ENCODE assay signal across 7 cellular contexts in the genomic region with DNA sequence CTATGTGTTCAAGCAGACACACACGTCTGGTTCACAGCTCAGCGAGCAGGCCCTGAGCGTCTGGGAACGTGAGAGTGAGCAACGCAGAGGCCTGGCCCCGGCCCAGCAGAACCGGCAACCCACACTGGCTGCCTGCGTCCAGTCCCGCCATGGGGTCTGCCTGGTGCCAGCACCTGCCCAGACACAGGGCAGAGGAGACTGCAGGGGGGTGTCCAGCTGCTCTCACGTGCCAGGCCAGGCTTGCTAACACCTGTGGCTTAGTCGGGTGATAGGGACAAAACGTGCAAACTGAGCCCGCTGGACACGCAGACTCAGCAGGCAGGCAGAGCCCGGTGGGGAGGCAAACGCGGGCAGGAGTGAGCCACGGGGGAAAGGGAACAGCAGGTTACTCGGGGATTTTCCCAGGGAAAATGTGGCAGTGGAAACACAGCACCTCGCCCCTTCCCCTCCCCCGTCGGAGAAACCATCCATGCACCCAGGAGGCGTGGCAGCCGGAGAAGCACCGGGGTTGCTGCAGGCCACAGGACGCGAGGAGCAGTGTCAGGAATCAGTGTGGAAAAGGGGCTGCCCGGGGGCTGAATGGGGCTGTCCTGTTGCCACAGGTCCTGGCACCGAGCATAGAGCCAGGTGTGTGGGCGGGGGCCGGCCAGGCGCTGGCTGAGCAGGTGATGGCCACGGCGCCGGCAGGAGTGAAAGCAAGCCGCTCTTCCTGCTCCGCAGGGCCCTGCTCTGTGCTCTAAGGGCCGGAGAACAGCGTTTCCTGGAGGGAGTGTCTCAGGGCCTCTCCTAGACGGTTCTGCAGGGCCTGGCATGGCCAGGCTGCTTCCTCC.
A peak's percentile ranks its signal among the peaks of the same experiment; 100 is the strongest.
DNase-seq lines count a peak whose midpoint lies in the region; FAIRE-seq and TF ChIP-seq lines count a peak whose summit lies in the region.

No MANE protein-coding gene starts in this region.

- no peaks in the 10 kb centered on the region for H3K27me3 Mint-ChIP-seq in astrocyte (ENCODE audit: low read depth, unreplicated experiment)

- peaks cover 18% of the 10 kb centered on the region for H3K4me1 Mint-ChIP-seq in astrocyte (ENCODE audit: low read depth, unreplicated experiment)

- no peak overlapping the region for H3K4me2 ChIP-seq in astrocyte (ENCODE audit: low read length)
- peak overlapping the region; percentile 90 for H3K4me2 ChIP-seq in keratinocyte (ENCODE audit: control insufficient read depth, extremely low read depth, insufficient read depth, low read depth, low read length)

- H2AFZ ChIP-seq in astrocyte (ENCODE audit: low read depth, low read length) (no peak overlapping the region), keratinocyte (ENCODE audit: control insufficient read depth, low read length) (peak overlapping the region; percentile 61)

- peaks cover 4% of the 10 kb centered on the region for H3K79me2 ChIP-seq in astrocyte (ENCODE audit: insufficient read depth, low read length)
- H3K79me2 ChIP-seq in keratinocyte (ENCODE audit: control insufficient read depth, insufficient read depth, low read length), result no peaks in the 10 kb centered on the region

- TF ChIP-seq EP300 in stomach (IDR thresholded peaks at IDR 0.05), result no peak

- no peak for TF ChIP-seq POLR2A in stomach (IDR thresholded peaks at IDR 0.05)

- H3K4me1 ChIP-seq in astrocyte (ENCODE audit: insufficient read depth, low read length), result peaks cover 14% of the 10 kb centered on the region
- H3K4me1 ChIP-seq in keratinocyte (ENCODE audit: control insufficient read depth, extremely low read depth, insufficient read depth, low read length), result peaks cover 14% of the 10 kb centered on the region
- peaks cover 15 to 68% (median 46%) of the 10 kb centered on the region in 4 donors for H3K4me1 ChIP-seq in stomach

- H3K4me3 Mint-ChIP-seq in astrocyte (ENCODE audit: unreplicated experiment), result no peak overlapping the region

- H3K36me3 ChIP-seq in astrocyte (ENCODE audit: insufficient read depth, low read length) (no peaks in the 10 kb centered on the region), keratinocyte (ENCODE audit: control insufficient read depth in 2 of 2, extremely low read depth in 1 of 2, insufficient read depth in 2 of 2, low read length in 2 of 2) (no peaks in the 10 kb centered on the region), stomach (no peaks in the 10 kb centered on the region)

- DNase-seq in LNCaP clone FGC (ENCODE audit: low read depth) (no peak), astrocyte (ENCODE audit: low read depth) (peak; percentile 19), keratinocyte (ENCODE audit: low read depth, low spot score) (no peak), stomach (peak; percentile 66), GF-D8 (lab: John Stamatoyannopoulos, UW) (no peak), NOMO-1 treated with dmso at 0.1 percent for 144 hours (lab: John Stamatoyannopoulos, UW; ENCODE audit: unreplicated experiment) (no peak), T-helper 2 cell (no peak)

- no peak for TF ChIP-seq CTCF in LNCaP clone FGC (IDR thresholded peaks at IDR 0.05; ENCODE audit: control insufficient read depth, extremely low read depth, insufficient read depth)
- no peak for TF ChIP-seq CTCF in astrocyte (IDR thresholded peaks at IDR 0.05; ENCODE audit: insufficient read depth, low read depth, low read length)
- no peak for TF ChIP-seq CTCF in keratinocyte (optimal IDR thresholded peaks at IDR 0.05 in 1 of 3, IDR thresholded peaks at IDR 0.05 in 1 of 3, conservative IDR thresholded peaks at IDR 0.05 in 1 of 3; ENCODE audit: extremely low read depth in 1 of 3, insufficient read depth in 2 of 3, low read length in 3 of 3)
- no peak for TF ChIP-seq CTCF in stomach (IDR thresholded peaks at IDR 0.05)

- H3K4me3 ChIP-seq in LNCaP clone FGC (ENCODE audit: low read depth, low read length), result peak overlapping the region; percentile 28
- H3K4me3 ChIP-seq in astrocyte (ENCODE audit: insufficient read depth, low read depth, low read length), result no peak overlapping the region
- peak overlapping the region; percentile 2 to 63 (median 49) for H3K4me3 ChIP-seq in keratinocyte (ENCODE audit: control insufficient read depth in 2 of 3, extremely low read depth in 1 of 3, insufficient read depth in 2 of 3, low read depth in 1 of 3, low read length in 3 of 3)
- peak overlapping the region; percentile 23 to 37 (median 31) for H3K4me3 ChIP-seq in stomach

- H3K9me3 ChIP-seq in astrocyte (ENCODE audit: insufficient read depth, low read depth, low read length) (no peaks in the 10 kb centered on the region), keratinocyte (ENCODE audit: control insufficient read depth, low read depth, low read length) (no peaks in the 10 kb centered on the region), stomach (no peaks in the 10 kb centered on the region)

- H3K27ac ChIP-seq in astrocyte (ENCODE audit: low read depth, low read length), result no peak overlapping the region
- peak overlapping the region; percentile 81 for H3K27ac ChIP-seq in keratinocyte (ENCODE audit: control insufficient read depth, insufficient read depth, low read length)
- peak overlapping the region; percentile 32 to 73 (median 67) for H3K27ac ChIP-seq in stomach

- H3K9me3 Mint-ChIP-seq in astrocyte (ENCODE audit: unreplicated experiment), result peaks cover 5% of the 10 kb centered on the region

- no peak for FAIRE-seq in astrocyte (lab: Jason Lieb, UNC)
- no peak for FAIRE-seq in keratinocyte (lab: Jason Lieb, UNC)

- intact Hi-C loops in stomach (cut with DNase I; ENCODE audit: low total_unique reads), result no loop called here

- no peak overlapping the region for H3K9ac ChIP-seq in astrocyte (ENCODE audit: low read length)
- H3K9ac ChIP-seq in keratinocyte (ENCODE audit: control insufficient read depth, extremely low read depth, insufficient read depth, low read length), result peak overlapping the region; percentile 84

- 43 to 56% (median 45%) methylated on average over 31 to 40 of the region's 40 CpGs for WGBS in stomach, 5 donors

- H3K36me3 Mint-ChIP-seq in astrocyte (ENCODE audit: low read depth, unreplicated experiment), result no peaks in the 10 kb centered on the region

- H3K27me3 ChIP-seq in astrocyte (ENCODE audit: insufficient read depth, low read length) (no peaks in the 10 kb centered on the region), keratinocyte (ENCODE audit: control insufficient read depth, extremely low read depth, insufficient read depth, low read length) (no peaks in the 10 kb centered on the region), stomach (no peaks in the 10 kb centered on the region)

- dilution Hi-C loops in keratinocyte (cut with MboI; ENCODE audit: extremely low pct_ligation_motif_present, low sequenced_read_pairs), result no loop called here

- peaks cover 10% of the 10 kb centered on the region for H4K20me1 ChIP-seq in astrocyte (ENCODE audit: insufficient read depth, low read length)
- no peaks in the 10 kb centered on the region for H4K20me1 ChIP-seq in keratinocyte (ENCODE audit: control insufficient read depth, extremely low read depth, insufficient read depth, low read length)

- H3K9me1 ChIP-seq in keratinocyte (ENCODE audit: control insufficient read depth, extremely low read depth, insufficient read depth, low read length), result no peaks in the 10 kb centered on the region

- H3K27ac Mint-ChIP-seq in astrocyte (ENCODE audit: unreplicated experiment), result no peak overlapping the region

Comparison
In these comparisons a context has a peak if more than half of its experiments do, and no peak if none do; other contexts are left out.
1. DNase-seq: peak in astrocyte (single experiment) and stomach (single experiment); none in LNCaP clone FGC (single experiment), keratinocyte (single experiment), GF-D8 (single experiment), NOMO-1 treated with dmso at 0.1 percent for 144 hours (single experiment) and T-helper 2 cell (0 of 5).